ENCODE assay signal across 9 cellular contexts in the genomic region with DNA sequence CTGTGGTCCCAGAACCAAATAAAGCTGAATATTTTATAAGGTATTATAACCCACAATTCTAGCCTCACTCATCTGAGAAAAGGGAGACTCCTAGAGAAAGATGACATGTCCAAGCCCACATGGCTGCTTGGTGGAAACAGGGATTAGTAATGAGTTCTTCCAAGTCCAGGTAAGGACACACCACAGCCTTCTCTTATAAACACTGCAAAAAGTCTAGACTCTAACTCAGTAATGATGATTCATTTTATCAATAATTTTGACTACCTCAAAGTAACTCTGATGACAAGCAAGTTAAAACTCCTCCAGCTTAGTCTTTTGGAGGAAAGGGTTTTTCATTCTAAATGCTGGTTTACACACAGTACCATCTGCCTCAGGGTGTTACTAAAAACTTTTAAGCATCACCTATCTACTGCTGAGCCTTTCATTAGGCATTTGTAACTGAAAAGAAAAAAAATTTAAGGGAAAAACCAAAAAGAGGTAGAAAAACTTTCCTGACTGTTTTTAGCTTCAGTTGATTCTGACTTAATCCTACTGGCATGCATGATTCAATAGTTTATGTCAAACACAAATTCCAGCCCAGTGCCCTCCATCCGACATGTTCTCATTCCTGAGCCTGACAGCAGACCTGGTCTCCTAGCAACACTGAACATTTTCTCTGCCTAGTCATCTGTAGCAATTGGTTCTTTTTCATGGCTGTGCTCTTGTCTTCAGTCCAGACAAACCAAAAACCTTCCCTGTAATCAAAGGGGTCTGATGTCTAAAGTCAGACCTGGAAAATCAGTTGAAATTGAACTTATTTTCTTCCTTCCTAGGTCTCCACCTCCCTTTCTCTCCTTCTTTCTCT. TPM values are rescaled to one million over a fixed set of nuclear protein-coding genes. Genes with fewer than 3 reads are reported as not detected.
DNase-seq lines count a peak whose midpoint lies in the region; TF ChIP-seq lines count a peak whose summit lies in the region.
"Had no signal": no experiment of that assay in that cellular context is flagged by ENCODE, and none has a peak within 500 bp of the region (broad histone marks: within the 10 kb centered on the region; RNA-seq: fewer than 3 reads in every experiment).

No MANE protein-coding gene starts in this region.

- H3K79me2 ChIP-seq in neural cell (replicated peaks; ENCODE audit: insufficient read depth, low read length), result no peaks in the 10 kb centered on the region

- no peak overlapping the region for H3K4me3 ChIP-seq in AG10803 (ENCODE audit: low read length)
- H3K4me3 ChIP-seq in neural cell (ENCODE audit: low read length), result peak overlapping the region; percentile 46

- H2AFZ ChIP-seq in neural cell (ENCODE audit: low read depth, low read length), result peak overlapping the region; percentile 46

- peak overlapping the region; percentile 15 for H3K4me2 ChIP-seq in neural cell (ENCODE audit: low read length)

- TF ChIP-seq RAD21 in neural cell (conservative IDR thresholded peaks at IDR 0.05), result no peak

- TF ChIP-seq CTCF in AG10803 (conservative IDR thresholded peaks at IDR 0.05; ENCODE audit: low read length) (no peak), neural cell (IDR thresholded peaks at IDR 0.05; ENCODE audit: poor library complexity, severe bottlenecking) (no peak)

- H3K27me3 ChIP-seq in neural cell (ENCODE audit: insufficient read depth, low read depth, low read length), result no peaks in the 10 kb centered on the region

- TF ChIP-seq EP300 in neural cell (conservative IDR thresholded peaks at IDR 0.05; ENCODE audit: poor library complexity, severe bottlenecking), result peak; percentile 61

- DNase-seq in AG10803 (ENCODE audit: low read depth) (peak; percentile 98), NCI-H226 (peak; percentile 96), epithelial cell of prostate (ENCODE audit: low read depth, low spot score) (peak; percentile 85), NCI-H2107 (lab: John Stamatoyannopoulos, UW) (no peak), NCI-H446 (lab: John Stamatoyannopoulos, UW) (no peak), SHP77 treated with DMSO at 0.1 percent for 48 hours (lab: John Stamatoyannopoulos, UW) (no peak), DMS79 treated with DMSO at 0.1 percent for 48 hours (lab: John Stamatoyannopoulos, UW) (no peak)

- H3F3A ChIP-seq in neural cell (ENCODE audit: insufficient read depth, low read length, poor library complexity, severe bottlenecking), result no peaks in the 10 kb centered on the region

- no peaks in the 10 kb centered on the region for H3K9me3 ChIP-seq in neural cell (ENCODE audit: low read length)

- H3K27ac ChIP-seq in epithelial cell of prostate (peak overlapping the region; percentile 67), neural cell (ENCODE audit: low read length) (peak overlapping the region; percentile 68)
- H3K27ac ChIP-seq: VCaP had no signal

- H4K20me1 ChIP-seq in neural cell (ENCODE audit: insufficient read depth), result no peaks in the 10 kb centered on the region

- H3K36me3 ChIP-seq in neural cell (ENCODE audit: insufficient read depth, low read length), result no peaks in the 10 kb centered on the region

- H3K9me2 ChIP-seq in neural cell (ENCODE audit: insufficient read depth, low read length), result no peaks in the 10 kb centered on the region

- no peak overlapping the region for H3K9ac ChIP-seq in neural cell (ENCODE audit: low read length)

TF ChIP-seq in neural cell, 6 proteins besides CTCF, POLR2A, EP300 and RAD21:
- TF ChIP-seq SMC3 (conservative IDR thresholded peaks at IDR 0.05; ENCODE audit: poor library complexity) (no peak), TAF1 (IDR thresholded peaks at IDR 0.05; ENCODE audit: low read depth) (no peak), POLR2AphosphoS5 (IDR thresholded peaks at IDR 0.05) (no peak), EZH2 (IDR thresholded peaks at IDR 0.05; ENCODE audit: borderline replicate concordance, insufficient read depth, low read length, poor library complexity, severe bottlenecking) (no peak), MXI1 (conservative IDR thresholded peaks at IDR 0.05; ENCODE audit: poor library complexity, severe bottlenecking) (no peak)
- TF ChIP-seq, protein P1, sequence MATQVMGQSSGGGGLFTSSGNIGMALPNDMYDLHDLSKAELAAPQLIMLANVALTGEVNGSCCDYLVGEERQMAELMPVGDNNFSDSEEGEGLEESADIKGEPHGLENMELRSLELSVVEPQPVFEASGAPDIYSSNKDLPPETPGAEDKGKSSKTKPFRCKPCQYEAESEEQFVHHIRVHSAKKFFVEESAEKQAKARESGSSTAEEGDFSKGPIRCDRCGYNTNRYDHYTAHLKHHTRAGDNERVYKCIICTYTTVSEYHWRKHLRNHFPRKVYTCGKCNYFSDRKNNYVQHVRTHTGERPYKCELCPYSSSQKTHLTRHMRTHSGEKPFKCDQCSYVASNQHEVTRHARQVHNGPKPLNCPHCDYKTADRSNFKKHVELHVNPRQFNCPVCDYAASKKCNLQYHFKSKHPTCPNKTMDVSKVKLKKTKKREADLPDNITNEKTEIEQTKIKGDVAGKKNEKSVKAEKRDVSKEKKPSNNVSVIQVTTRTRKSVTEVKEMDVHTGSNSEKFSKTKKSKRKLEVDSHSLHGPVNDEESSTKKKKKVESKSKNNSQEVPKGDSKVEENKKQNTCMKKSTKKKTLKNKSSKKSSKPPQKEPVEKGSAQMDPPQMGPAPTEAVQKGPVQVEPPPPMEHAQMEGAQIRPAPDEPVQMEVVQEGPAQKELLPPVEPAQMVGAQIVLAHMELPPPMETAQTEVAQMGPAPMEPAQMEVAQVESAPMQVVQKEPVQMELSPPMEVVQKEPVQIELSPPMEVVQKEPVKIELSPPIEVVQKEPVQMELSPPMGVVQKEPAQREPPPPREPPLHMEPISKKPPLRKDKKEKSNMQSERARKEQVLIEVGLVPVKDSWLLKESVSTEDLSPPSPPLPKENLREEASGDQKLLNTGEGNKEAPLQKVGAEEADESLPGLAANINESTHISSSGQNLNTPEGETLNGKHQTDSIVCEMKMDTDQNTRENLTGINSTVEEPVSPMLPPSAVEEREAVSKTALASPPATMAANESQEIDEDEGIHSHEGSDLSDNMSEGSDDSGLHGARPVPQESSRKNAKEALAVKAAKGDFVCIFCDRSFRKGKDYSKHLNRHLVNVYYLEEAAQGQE (IDR thresholded peaks at IDR 0.05; ENCODE audit: borderline replicate concordance), result no peak

RNA-seq across cellular contexts. Expression of a gene that starts 43.9 kb away (rescaled TPM):
- 0.68 and 3.8 TPM in 2 replicates for polyA plus RNA-seq in neural cell
- 0.97 and 6.0 TPM in 2 replicates for polyA minus RNA-seq in neural cell

Comparison
In these comparisons a context has a peak if more than half of its experiments do, and no peak if none do; other contexts are left out.
1. DNase-seq: peak in AG10803 (single experiment), NCI-H226 (single experiment) and epithelial cell of prostate (single experiment); none in NCI-H2107 (single experiment), NCI-H446 (0 of 2), SHP77 treated with DMSO at 0.1 percent for 48 hours (single experiment) and DMS79 treated with DMSO at 0.1 percent for 48 hours (single experiment).